In genomic region chr17:69335018-69335417, GRCh38 we compare ENCODE assay signal across 9 cellular contexts. TPM values are rescaled to one million over a fixed set of nuclear protein-coding genes. Genes with fewer than 3 reads are reported as not detected.
DNase-seq lines count a peak whose midpoint lies in the region; ATAC-seq and TF ChIP-seq lines count a peak whose summit lies in the region.
"Had no signal": no experiment of that assay in that cellular context is flagged by ENCODE, and none has a peak within 500 bp of the region (broad histone marks: within the 10 kb centered on the region; RNA-seq: fewer than 3 reads in every experiment).

No MANE protein-coding gene starts in this region.

- no peak overlapping the region for H3K27ac ChIP-seq in PC-3 (ENCODE audit: low read length)

- peak; percentile 83 for TF ChIP-seq CTCF in PC-3 (conservative IDR thresholded peaks at IDR 0.05; ENCODE audit: low read depth, low read length)
- peak; percentile 63 for TF ChIP-seq CTCF in type B pancreatic cell (conservative IDR thresholded peaks at IDR 0.05)

- H3K4me3 ChIP-seq in PC-3 (ENCODE audit: low read length) (no peak overlapping the region), HAP-1 (no peak overlapping the region)

- H3K9ac ChIP-seq in PC-3 (ENCODE audit: low read length), result no peak overlapping the region

- peak overlapping the region; percentile 26; the same call in 1 of the 2 replicates for H3K4me2 ChIP-seq in PC-3 (ENCODE audit: low read length)

- no peak overlapping the region for H3K4me3 Mint-ChIP-seq in type B pancreatic cell
- H3K4me3 Mint-ChIP-seq: central memory CD8-positive, alpha-beta T cell had no signal

- H3K9me3 ChIP-seq in PC-3 (ENCODE audit: low read length), result no peaks in the 10 kb centered on the region
- no peaks in the 10 kb centered on the region; the same call in 1 of the 2 replicates for H3K9me3 ChIP-seq in HAP-1

- no peaks in the 10 kb centered on the region for H3K9me2 ChIP-seq in PC-3 (replicated peaks; ENCODE audit: low read length)

- in situ Hi-C loops in HAP-1 (cut with MboI; ENCODE audit: low sequenced_read_pairs), result loop anchor here (25.0 kb wide), 1 partner anchor 177 kb away; no protein-coding TSS in a partner anchor

- POLR2A ChIA-PET in PC-3 (lab: Charles Lee; ENCODE audit: unreplicated experiment), result interaction anchor here (0.7 kb wide), 2 partner anchors 15 to 190 kb away, joined by 8 to 11 read pairs; no protein-coding TSS in a partner anchor

- H2AFZ ChIP-seq in PC-3 (ENCODE audit: low read length), result peak overlapping the region; percentile 41; the same call in 1 of the 2 replicates

- H3K4me1 ChIP-seq in PC-3 (ENCODE audit: insufficient read depth, low read length), result no peaks in the 10 kb centered on the region
- H3K4me1 ChIP-seq in HAP-1, result no peaks in the 10 kb centered on the region

- DNase-seq in AG08396 (ENCODE audit: low spot score) (peak; percentile 41), PC-3 (peak; percentile 79), fibroblast of the conjunctiva (ENCODE audit: low read depth) (peak; percentile 47), type B pancreatic cell (ENCODE audit: extremely low spot score, unreplicated experiment) (no peak), HAP-1 (ENCODE audit: low spot score in 2 of 2) (no peak), GM19240 (ENCODE audit: insufficient read length, low spot score) (no peak)

- ATAC-seq in GM18498 (IDR thresholded peaks at IDR 0.05; ENCODE audit: unreplicated experiment) (peak; percentile 59), PC-3 (peak; percentile 77), HG03469 (IDR thresholded peaks at IDR 0.05; ENCODE audit: unreplicated experiment) (no peak)

- H3K27me3 Mint-ChIP-seq in type B pancreatic cell, result no peaks in the 10 kb centered on the region

- H3K36me3 Mint-ChIP-seq in type B pancreatic cell, result no peaks in the 10 kb centered on the region

- no TSS peak for BruUV-seq in PC-3 (replicated peaks; lab: Mats Ljungman, UMichigan)

- no peaks in the 10 kb centered on the region for H4K20me1 ChIP-seq in PC-3 (ENCODE audit: low read length)

- H3K27me3 ChIP-seq in PC-3 (ENCODE audit: low read length) (no peaks in the 10 kb centered on the region), HAP-1 (ENCODE audit: low read depth) (peaks cover 6% of the 10 kb centered on the region; the same call in 1 of the 2 replicates)

- H3K27ac Mint-ChIP-seq in type B pancreatic cell, result no peak overlapping the region

- no peaks in the 10 kb centered on the region for H3K79me2 ChIP-seq in PC-3 (ENCODE audit: low read length)

- H3K36me3 ChIP-seq in PC-3 (ENCODE audit: low read depth, low read length) (no peaks in the 10 kb centered on the region), HAP-1 (replicated peaks) (no peaks in the 10 kb centered on the region)

- H3K4me1 Mint-ChIP-seq in type B pancreatic cell (ENCODE audit: unreplicated experiment), result peaks cover 5% of the 10 kb centered on the region
- H3K4me1 Mint-ChIP-seq: central memory CD8-positive, alpha-beta T cell had no signal

- H3F3A ChIP-seq in PC-3 (ENCODE audit: low read length, unreplicated experiment), result no peaks in the 10 kb centered on the region

- intact Hi-C loops in PC-3 (cut with micrococcal nuclease), result loop anchor here (1.0 to 5.0 kb wide), 5 partner anchors 67 to 1297 kb away; no protein-coding TSS in a partner anchor

- H3K9me3 Mint-ChIP-seq in type B pancreatic cell, result no peaks in the 10 kb centered on the region
- H3K9me3 Mint-ChIP-seq: central memory CD8-positive, alpha-beta T cell had no signal

- CTCF ChIA-PET in PC-3 (lab: Charles Lee), result interaction anchor here (0.6 to 2.6 kb wide), 15 partner anchors 8 to 1295 kb away, joined by 3 to 15 read pairs (median 4); partner anchors contain the start of gene ABCA5

RNA-seq across cellular contexts. Expression of gene ABCA5, which starts 8.1 kb away (rescaled TPM):
- total RNA-seq in PC-3 (2014; rRNA removed), result 7.0 and 9.4 TPM in 2 replicates
- total RNA-seq in type B pancreatic cell (ENCODE audit: low replicate concordance), result 14.6 and 21.7 TPM in 2 replicates

Comparison
In these comparisons a context has a peak if more than half of its experiments do, and no peak if none do; other contexts are left out.
1. DNase-seq: peak in AG08396 (single experiment), PC-3 (single experiment) and fibroblast of the conjunctiva (single experiment); none in type B pancreatic cell (single experiment), HAP-1 (0 of 2) and GM19240 (single experiment).